ENCODE assay signal across 10 cellular contexts in the genomic region with DNA sequence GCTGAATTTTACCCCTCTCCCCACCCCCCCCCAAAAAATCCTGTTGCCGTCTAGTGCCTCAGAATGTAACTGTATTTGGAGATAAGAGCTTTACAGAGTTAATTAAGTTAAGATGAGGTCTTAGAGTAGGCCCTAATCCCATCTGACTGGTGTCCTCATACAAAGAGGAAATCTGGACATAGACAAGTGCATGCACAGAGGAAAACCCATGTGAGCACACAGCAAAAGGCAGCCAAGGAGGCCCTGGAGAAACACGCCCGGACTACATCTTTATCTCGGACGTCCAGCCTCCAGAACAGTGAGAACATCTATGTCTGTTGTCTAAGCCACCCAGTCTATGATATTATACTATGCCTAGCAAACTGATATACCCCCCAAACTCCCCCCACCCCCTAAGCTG.
A peak's percentile ranks its signal among the peaks of the same experiment; 100 is the strongest.
DNase-seq lines count a peak whose midpoint lies in the region; ATAC-seq and TF ChIP-seq lines count a peak whose summit lies in the region.
"Had no signal": no experiment of that assay in that cellular context is flagged by ENCODE, and none has a peak within 500 bp of the region (broad histone marks: within the 10 kb centered on the region; RNA-seq: fewer than 3 reads in every experiment).

No MANE protein-coding gene starts in this region.

- no peak overlapping the region for H3K4me3 ChIP-seq in liver (ENCODE audit: low read depth in 1 of 3, low read length in 3 of 3)
- H3K4me3 ChIP-seq in stomach smooth muscle (ENCODE audit: low read length in 2 of 2) = no peak overlapping the region
- H3K4me3 ChIP-seq: lung had no signal

- H3K27ac Mint-ChIP-seq in activated naive CD8-positive, alpha-beta T cell treated with anti-CD3 and anti-CD28 coated beads, Interleukin-2, amount 50 U/mL, for 24 hours = no peak overlapping the region

- no peak for ATAC-seq in activated naive CD8-positive, alpha-beta T cell treated with anti-CD3 and anti-CD28 coated beads, Interleukin-2, amount 50 U/mL, for 24 hours
- ATAC-seq in GM21381 (IDR thresholded peaks at IDR 0.05; ENCODE audit: unreplicated experiment) (no peak), HG03439 (IDR thresholded peaks at IDR 0.05; ENCODE audit: unreplicated experiment) (no peak)

- H3K9me3 ChIP-seq in liver (ENCODE audit: control insufficient read depth in 4 of 4, low read length in 3 of 4) (no peaks in the 10 kb centered on the region), stomach smooth muscle (ENCODE audit: control insufficient read depth in 2 of 2, low read length in 2 of 2) (no peaks in the 10 kb centered on the region)

- H3K9ac ChIP-seq in liver (ENCODE audit: low read depth in 1 of 2, low read length in 2 of 2) = no peak overlapping the region
- H3K9ac ChIP-seq in stomach smooth muscle (ENCODE audit: low read length in 2 of 2) = no peak overlapping the region

- peaks cover 7% of the 10 kb centered on the region for H3K27me3 Mint-ChIP-seq in activated naive CD8-positive, alpha-beta T cell treated with anti-CD3 and anti-CD28 coated beads, Interleukin-2, amount 50 U/mL, for 24 hours

- H3K36me3 ChIP-seq in liver (ENCODE audit: control insufficient read depth in 4 of 4, insufficient read depth in 3 of 4, low read depth in 1 of 4, low read length in 3 of 4) = no peaks in the 10 kb centered on the region
- no peaks in the 10 kb centered on the region for H3K36me3 ChIP-seq in stomach smooth muscle (ENCODE audit: control insufficient read depth in 2 of 2, insufficient read depth in 2 of 2, low read length in 2 of 2)

- H3K27ac ChIP-seq in liver (ENCODE audit: low read depth in 1 of 2, low read length in 2 of 2) (peak overlapping the region; percentile 88 to 92), stomach smooth muscle (ENCODE audit: low read length) (peak overlapping the region; percentile 60)

- H3K9me3 Mint-ChIP-seq in activated naive CD8-positive, alpha-beta T cell treated with anti-CD3 and anti-CD28 coated beads, Interleukin-2, amount 50 U/mL, for 24 hours = no peaks in the 10 kb centered on the region

- peak overlapping the region; percentile 79 for H3K4me3 Mint-ChIP-seq in activated naive CD8-positive, alpha-beta T cell treated with anti-CD3 and anti-CD28 coated beads, Interleukin-2, amount 50 U/mL, for 24 hours

- no peak for TF ChIP-seq CTCF in liver (IDR thresholded peaks at IDR 0.05; ENCODE audit: low read depth, low read length, missing input control)

- WGBS in liver = 78% methylated on average over 5 of the region's 5 CpGs

- H3K27me3 ChIP-seq in liver (ENCODE audit: control insufficient read depth in 4 of 4, insufficient read depth in 4 of 4, low read length in 3 of 4) (no peaks in the 10 kb centered on the region), stomach smooth muscle (ENCODE audit: control insufficient read depth in 1 of 2, insufficient read depth in 2 of 2, low read length in 2 of 2) (no peaks in the 10 kb centered on the region)

- TF ChIP-seq RAD21 in liver (IDR thresholded peaks at IDR 0.05) = no peak

- peaks cover 24% of the 10 kb centered on the region for H3K4me1 Mint-ChIP-seq in activated naive CD8-positive, alpha-beta T cell treated with anti-CD3 and anti-CD28 coated beads, Interleukin-2, amount 50 U/mL, for 24 hours

- H3K4me1 ChIP-seq in liver (ENCODE audit: control insufficient read depth in 4 of 4, insufficient read depth in 4 of 4, low read length in 3 of 4) (peaks cover 3 to 29% (median 19%) of the 10 kb centered on the region in 4 donors), stomach smooth muscle (ENCODE audit: control insufficient read depth, insufficient read depth, low read length) (peaks cover 26% of the 10 kb centered on the region)

- DNase-seq in DMS53 (lab: John Stamatoyannopoulos, UW) (peak; percentile 24), DMS53 treated with DMSO at 0.1 percent for 48 hours (lab: John Stamatoyannopoulos, UW; ENCODE audit: unreplicated experiment) (no peak)
- DNase-seq in activated naive CD8-positive, alpha-beta T cell treated with anti-CD3 and anti-CD28 coated beads, Interleukin-2, amount 50 U/mL, for 24 hours = no peak
- DNase-seq in stimulated activated naive CD4-positive, alpha-beta T cell (lab: John Stamatoyannopoulos, UW) = no peak
- DNase-seq: NCI-H1417 treated with DMSO at 0.1 percent for 48 hours had no signal

- no peaks in the 10 kb centered on the region for H3K36me3 Mint-ChIP-seq in activated naive CD8-positive, alpha-beta T cell treated with anti-CD3 and anti-CD28 coated beads, Interleukin-2, amount 50 U/mL, for 24 hours (ENCODE audit: low read depth)

TF ChIP-seq in liver, 16 proteins besides CTCF, POLR2A, EP300 and RAD21:
- TF ChIP-seq FOXA1 (IDR thresholded peaks at IDR 0.05) (no peak), GABPA (IDR thresholded peaks at IDR 0.05 in 1 of 2, conservative IDR thresholded peaks at IDR 0.05 in 1 of 2) (no peak), JUND (IDR thresholded peaks at IDR 0.05) (no peak), TAF1 (conservative IDR thresholded peaks at IDR 0.05) (no peak), RXRA (IDR thresholded peaks at IDR 0.05) (no peak), YY1 (IDR thresholded peaks at IDR 0.05) (no peak), EGR1 (IDR thresholded peaks at IDR 0.05; ENCODE audit: low read depth in 2 of 2) (no peak), NR2F2 (IDR thresholded peaks at IDR 0.05) (no peak), FOXA2 (IDR thresholded peaks at IDR 0.05) (no peak), HNF4A (conservative IDR thresholded peaks at IDR 0.05) (no peak), SP1 (IDR thresholded peaks at IDR 0.05) (no peak), HNF4G (IDR thresholded peaks at IDR 0.05) (no peak)
- TF ChIP-seq, protein P1, sequence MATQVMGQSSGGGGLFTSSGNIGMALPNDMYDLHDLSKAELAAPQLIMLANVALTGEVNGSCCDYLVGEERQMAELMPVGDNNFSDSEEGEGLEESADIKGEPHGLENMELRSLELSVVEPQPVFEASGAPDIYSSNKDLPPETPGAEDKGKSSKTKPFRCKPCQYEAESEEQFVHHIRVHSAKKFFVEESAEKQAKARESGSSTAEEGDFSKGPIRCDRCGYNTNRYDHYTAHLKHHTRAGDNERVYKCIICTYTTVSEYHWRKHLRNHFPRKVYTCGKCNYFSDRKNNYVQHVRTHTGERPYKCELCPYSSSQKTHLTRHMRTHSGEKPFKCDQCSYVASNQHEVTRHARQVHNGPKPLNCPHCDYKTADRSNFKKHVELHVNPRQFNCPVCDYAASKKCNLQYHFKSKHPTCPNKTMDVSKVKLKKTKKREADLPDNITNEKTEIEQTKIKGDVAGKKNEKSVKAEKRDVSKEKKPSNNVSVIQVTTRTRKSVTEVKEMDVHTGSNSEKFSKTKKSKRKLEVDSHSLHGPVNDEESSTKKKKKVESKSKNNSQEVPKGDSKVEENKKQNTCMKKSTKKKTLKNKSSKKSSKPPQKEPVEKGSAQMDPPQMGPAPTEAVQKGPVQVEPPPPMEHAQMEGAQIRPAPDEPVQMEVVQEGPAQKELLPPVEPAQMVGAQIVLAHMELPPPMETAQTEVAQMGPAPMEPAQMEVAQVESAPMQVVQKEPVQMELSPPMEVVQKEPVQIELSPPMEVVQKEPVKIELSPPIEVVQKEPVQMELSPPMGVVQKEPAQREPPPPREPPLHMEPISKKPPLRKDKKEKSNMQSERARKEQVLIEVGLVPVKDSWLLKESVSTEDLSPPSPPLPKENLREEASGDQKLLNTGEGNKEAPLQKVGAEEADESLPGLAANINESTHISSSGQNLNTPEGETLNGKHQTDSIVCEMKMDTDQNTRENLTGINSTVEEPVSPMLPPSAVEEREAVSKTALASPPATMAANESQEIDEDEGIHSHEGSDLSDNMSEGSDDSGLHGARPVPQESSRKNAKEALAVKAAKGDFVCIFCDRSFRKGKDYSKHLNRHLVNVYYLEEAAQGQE (IDR thresholded peaks at IDR 0.05) = no peak
- TF ChIP-seq, protein P2, sequence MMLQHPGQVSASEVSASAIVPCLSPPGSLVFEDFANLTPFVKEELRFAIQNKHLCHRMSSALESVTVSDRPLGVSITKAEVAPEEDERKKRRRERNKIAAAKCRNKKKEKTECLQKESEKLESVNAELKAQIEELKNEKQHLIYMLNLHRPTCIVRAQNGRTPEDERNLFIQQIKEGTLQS (IDR thresholded peaks at IDR 0.05) = no peak
- TF ChIP-seq, protein P3, sequence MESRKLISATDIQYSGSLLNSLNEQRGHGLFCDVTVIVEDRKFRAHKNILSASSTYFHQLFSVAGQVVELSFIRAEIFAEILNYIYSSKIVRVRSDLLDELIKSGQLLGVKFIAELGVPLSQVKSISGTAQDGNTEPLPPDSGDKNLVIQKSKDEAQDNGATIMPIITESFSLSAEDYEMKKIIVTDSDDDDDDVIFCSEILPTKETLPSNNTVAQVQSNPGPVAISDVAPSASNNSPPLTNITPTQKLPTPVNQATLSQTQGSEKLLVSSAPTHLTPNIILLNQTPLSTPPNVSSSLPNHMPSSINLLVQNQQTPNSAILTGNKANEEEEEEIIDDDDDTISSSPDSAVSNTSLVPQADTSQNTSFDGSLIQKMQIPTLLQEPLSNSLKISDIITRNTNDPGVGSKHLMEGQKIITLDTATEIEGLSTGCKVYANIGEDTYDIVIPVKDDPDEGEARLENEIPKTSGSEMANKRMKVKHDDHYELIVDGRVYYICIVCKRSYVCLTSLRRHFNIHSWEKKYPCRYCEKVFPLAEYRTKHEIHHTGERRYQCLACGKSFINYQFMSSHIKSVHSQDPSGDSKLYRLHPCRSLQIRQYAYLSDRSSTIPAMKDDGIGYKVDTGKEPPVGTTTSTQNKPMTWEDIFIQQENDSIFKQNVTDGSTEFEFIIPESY (IDR thresholded peaks at IDR 0.05) = no peak
- TF ChIP-seq, protein P4, sequence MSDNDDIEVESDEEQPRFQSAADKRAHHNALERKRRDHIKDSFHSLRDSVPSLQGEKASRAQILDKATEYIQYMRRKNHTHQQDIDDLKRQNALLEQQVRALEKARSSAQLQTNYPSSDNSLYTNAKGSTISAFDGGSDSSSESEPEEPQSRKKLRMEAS (IDR thresholded peaks at IDR 0.05) = no peak
